9 cellular contexts compared by ENCODE assay signal in genomic region chrX:49192722-49193328, GRCh38. TPM values are rescaled to one million over a fixed set of nuclear protein-coding genes. Genes with fewer than 3 reads are reported as not detected.
DNase-seq lines count a peak whose midpoint lies in the region; ATAC-seq and TF ChIP-seq lines count a peak whose summit lies in the region.
"Had no signal": no experiment of that assay in that cellular context is flagged by ENCODE, and none has a peak within 500 bp of the region (broad histone marks: within the 10 kb centered on the region; RNA-seq: fewer than 3 reads in every experiment).

No MANE protein-coding gene starts in this region.

- peak overlapping the region; percentile 58 for H3K27ac Mint-ChIP-seq in activated CD8-positive, alpha-beta T cell treated with anti-CD3 and anti-CD28 coated beads, Interleukin-2, amount 10 ng/mL, durations not matched to agents 7 days and 5 days

- POLR2A ChIA-PET in activated CD8-positive, alpha-beta T cell treated with anti-CD3 and anti-CD28 coated beads, Interleukin-2, amount 10 ng/mL, durations not matched to agents 7 days and 5 days (lab: Charles Lee) = no interaction called here

- no peak for ATAC-seq in activated CD8-positive, alpha-beta T cell treated with anti-CD3 and anti-CD28 coated beads, Interleukin-2, amount 10 ng/mL, durations not matched to agents 7 days and 5 days
- ATAC-seq in HG02981 (IDR thresholded peaks at IDR 0.05; ENCODE audit: unreplicated experiment) (no peak), HG02759 (IDR thresholded peaks at IDR 0.05; ENCODE audit: unreplicated experiment) (no peak)

- TF ChIP-seq CTCF in HFF-Myc (IDR thresholded peaks at IDR 0.05; ENCODE audit: low read depth, low read length, missing control alignments) (peak; percentile 61), coronary artery (IDR thresholded peaks at IDR 0.05) (no peak)

- peak; percentile 67 for DNase-seq in DMS53 (lab: John Stamatoyannopoulos, UW)
- DNase-seq in DMS53 treated with DMSO at 0.1 percent for 48 hours (lab: John Stamatoyannopoulos, UW; ENCODE audit: unreplicated experiment) = no peak
- DNase-seq in HFF-Myc (ENCODE audit: extremely low read depth, low read depth) = no peak
- DNase-seq in activated CD8-positive, alpha-beta T cell treated with anti-CD3 and anti-CD28 coated beads, Interleukin-2, amount 10 ng/mL, durations not matched to agents 7 days and 5 days = peak; percentile 58
- peak; percentile 40 for DNase-seq in inferior parietal cortex (ENCODE audit: extremely low spot score)
- no peak for DNase-seq in coronary artery (ENCODE audit: low spot score)

- H3K27me3 Mint-ChIP-seq in activated CD8-positive, alpha-beta T cell treated with anti-CD3 and anti-CD28 coated beads, Interleukin-2, amount 10 ng/mL, durations not matched to agents 7 days and 5 days (ENCODE audit: low read depth) = no peaks in the 10 kb centered on the region

- H3K4me1 Mint-ChIP-seq in activated CD8-positive, alpha-beta T cell treated with anti-CD3 and anti-CD28 coated beads, Interleukin-2, amount 10 ng/mL, durations not matched to agents 7 days and 5 days (ENCODE audit: low read depth) = peaks cover 39% of the 10 kb centered on the region

- no peaks in the 10 kb centered on the region for H3K9me3 Mint-ChIP-seq in activated CD8-positive, alpha-beta T cell treated with anti-CD3 and anti-CD28 coated beads, Interleukin-2, amount 10 ng/mL, durations not matched to agents 7 days and 5 days (ENCODE audit: insufficient read depth)

- peak overlapping the region; percentile 42 for H3K4me3 Mint-ChIP-seq in activated CD8-positive, alpha-beta T cell treated with anti-CD3 and anti-CD28 coated beads, Interleukin-2, amount 10 ng/mL, durations not matched to agents 7 days and 5 days

- no peaks in the 10 kb centered on the region for H3K36me3 Mint-ChIP-seq in activated CD8-positive, alpha-beta T cell treated with anti-CD3 and anti-CD28 coated beads, Interleukin-2, amount 10 ng/mL, durations not matched to agents 7 days and 5 days (ENCODE audit: low read depth)

- CTCF ChIA-PET in activated CD8-positive, alpha-beta T cell treated with anti-CD3 and anti-CD28 coated beads, Interleukin-2, amount 10 ng/mL, durations not matched to agents 7 days and 5 days (lab: Charles Lee) = interaction anchor here (0.7 to 2.5 kb wide), 28 partner anchors 9 to 686 kb away, joined by 3 to 14 read pairs (median 4); partner anchors contain the start of genes PQBP1, TIMM17B and USP27X

- H3K27ac ChIP-seq in coronary artery = no peak overlapping the region

- H3K4me3 ChIP-seq in HFF-Myc (replicated peaks; ENCODE audit: low read depth, low read length) (no peak overlapping the region), coronary artery (no peak overlapping the region)

RNA-seq across cellular contexts. Expression of gene PRICKLE3, which starts 6.7 kb away (rescaled TPM):
- 10 to 100 TPM; 13.9 TPM for total RNA-seq in activated CD8-positive, alpha-beta T cell treated with anti-CD3 and anti-CD28 coated beads, Interleukin-2, amount 10 ng/mL, durations not matched to agents 7 days and 5 days

RNA-seq across cellular contexts. Expression of gene SYP, which starts 7.2 kb away (rescaled TPM):
- total RNA-seq in activated CD8-positive, alpha-beta T cell treated with anti-CD3 and anti-CD28 coated beads, Interleukin-2, amount 10 ng/mL, durations not matched to agents 7 days and 5 days = 1 to 10 TPM; 1.1 to 2.6 TPM

RNA-seq across cellular contexts. Expression of gene PLP2, which starts 21.1 kb away (rescaled TPM):
- 100 to 1,000 TPM; 203 to 214 TPM for total RNA-seq in activated CD8-positive, alpha-beta T cell treated with anti-CD3 and anti-CD28 coated beads, Interleukin-2, amount 10 ng/mL, durations not matched to agents 7 days and 5 days

RNA-seq across cellular contexts. Expression of gene MAGIX, which starts 30.3 kb away (rescaled TPM):
- total RNA-seq in activated CD8-positive, alpha-beta T cell treated with anti-CD3 and anti-CD28 coated beads, Interleukin-2, amount 10 ng/mL, durations not matched to agents 7 days and 5 days = 1 to 10 TPM in 1 of 2 experiments, under 1 TPM in 1; 0.97 to 1.5 TPM

RNA-seq across cellular contexts. Expression of gene CACNA1F, which starts 40.3 kb away (rescaled TPM):
- under 1 TPM; 0.11 to 0.18 TPM for total RNA-seq in activated CD8-positive, alpha-beta T cell treated with anti-CD3 and anti-CD28 coated beads, Interleukin-2, amount 10 ng/mL, durations not matched to agents 7 days and 5 days
- total RNA-seq: pulmonary artery endothelial cell had no signal

Comparison
In these comparisons a context has a peak if more than half of its experiments do, and no peak if none do; other contexts are left out.
1. DNase-seq: peak in DMS53 (single experiment), activated CD8-positive, alpha-beta T cell treated with anti-CD3 and anti-CD28 coated beads, Interleukin-2, amount 10 ng/mL, durations not matched to agents 7 days and 5 days (single experiment) and inferior parietal cortex (single experiment); none in DMS53 treated with DMSO at 0.1 percent for 48 hours (single experiment), HFF-Myc (single experiment) and coronary artery (single experiment).